ENCODE assay signal across 9 cellular contexts in the genomic region with DNA sequence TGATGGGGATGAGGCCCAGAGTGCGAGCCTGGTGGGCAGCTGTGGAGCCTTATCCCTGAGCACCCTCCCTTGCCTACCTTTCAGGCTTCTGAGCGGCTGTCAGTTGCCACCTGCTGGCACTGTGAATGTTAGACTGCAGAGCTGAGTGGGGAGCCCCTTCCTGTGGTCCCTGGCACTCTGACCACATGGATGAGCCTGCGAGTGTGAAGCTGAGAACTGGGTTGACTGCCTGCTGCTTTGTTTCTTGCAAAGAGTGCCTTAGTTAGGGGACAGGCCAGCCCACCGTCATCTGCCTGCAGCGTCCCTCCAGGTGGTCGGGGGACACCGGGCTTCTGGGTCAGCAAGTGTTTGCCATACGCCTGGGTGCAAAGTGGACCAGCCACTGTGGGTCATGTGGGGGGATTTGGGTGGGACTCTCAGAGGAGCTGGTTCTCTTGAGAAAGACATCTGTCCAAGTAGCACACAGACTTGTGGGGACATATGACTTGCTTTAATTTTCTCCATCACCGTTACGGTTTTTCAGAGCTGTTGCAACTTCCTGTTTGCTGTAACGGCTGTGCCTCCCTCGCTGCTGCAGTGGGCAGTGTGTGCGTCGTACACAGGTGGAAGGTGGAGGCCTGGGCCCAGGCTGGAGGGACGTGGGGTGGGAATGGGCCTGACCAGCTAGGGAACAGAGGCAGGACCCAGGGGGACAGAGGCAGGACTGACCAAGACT. TPM values are rescaled to one million over a fixed set of nuclear protein-coding genes. Genes with fewer than 3 reads are reported as not detected.
DNase-seq lines count a peak whose midpoint lies in the region; ATAC-seq and TF ChIP-seq lines count a peak whose summit lies in the region.
"Had no signal": no experiment of that assay in that cellular context is flagged by ENCODE, and none has a peak within 500 bp of the region (broad histone marks: within the 10 kb centered on the region; RNA-seq: fewer than 3 reads in every experiment).

No MANE protein-coding gene starts in this region.

- no peaks in the 10 kb centered on the region for H3F3A ChIP-seq in PC-9 (ENCODE audit: insufficient read depth, low read depth)

- peak; percentile 51 for TF ChIP-seq CTCF in NB4 (IDR thresholded peaks at IDR 0.05; ENCODE audit: low read depth, low read length)
- TF ChIP-seq CTCF in PC-9 (conservative IDR thresholded peaks at IDR 0.05): no peak

- no peaks in the 10 kb centered on the region for H3K9me3 ChIP-seq in PC-9 (ENCODE audit: insufficient read depth, low read depth)

- CTCF ChIA-PET in PC-9 (lab: Charles Lee): interaction anchor here (0.6 kb wide), 2 partner anchors 179 to 314 kb away, joined by 3 to 6 read pairs; no protein-coding TSS in a partner anchor

- H3K36me3 ChIP-seq in PC-9 (ENCODE audit: low read depth): no peaks in the 10 kb centered on the region

- peaks cover 0 to 9% (median 9%) of the 10 kb centered on the region in 3 donors for H3K27me3 Mint-ChIP-seq in immature natural killer cell (ENCODE audit: low read depth in 3 of 3)

- POLR2A ChIA-PET in PC-9 (lab: Charles Lee; ENCODE audit: unreplicated experiment): no interaction called here

- H3K9me2 ChIP-seq in PC-9 (ENCODE audit: insufficient read depth): no peaks in the 10 kb centered on the region

- intact Hi-C loops in PC-9 (cut with micrococcal nuclease; ENCODE audit: unreplicated experiment): no loop called here

- peak overlapping the region in 5 of 6 donors; percentile 83 to 95 (median 85) for H3K27ac Mint-ChIP-seq in immature natural killer cell

- H3K4me2 ChIP-seq in PC-9: no peak overlapping the region

- no peak overlapping the region for H2AFZ ChIP-seq in PC-9

- no TSS peak for BruUV-seq in PC-9 (replicated peaks; lab: Mats Ljungman, UMichigan)

- H3K4me3 ChIP-seq in NB4 (ENCODE audit: low read depth, low read length) (peak overlapping the region; percentile 62), PC-9 (no peak overlapping the region)

- H3K27ac ChIP-seq in PC-9: no peak overlapping the region
- H3K27ac ChIP-seq: 22Rv1 had no signal

- no peaks in the 10 kb centered on the region for H3K4me1 ChIP-seq in PC-9 (replicated peaks; ENCODE audit: insufficient read depth)

- H4K20me1 ChIP-seq in PC-9 (ENCODE audit: insufficient read depth): peaks cover 6% of the 10 kb centered on the region; the same call in 1 of the 2 replicates

- H3K9me3 Mint-ChIP-seq in immature natural killer cell: peaks cover 0 to 2% (median 0%) of the 10 kb centered on the region in 6 donors

- peaks cover 11 to 24% of the 10 kb centered on the region in 2 donors for H3K4me1 Mint-ChIP-seq in immature natural killer cell

- H3K36me3 Mint-ChIP-seq in immature natural killer cell: no peaks in the 10 kb centered on the region

- H3K79me2 ChIP-seq in PC-9 (ENCODE audit: low read depth): no peaks in the 10 kb centered on the region

- DNase-seq in NCI-H345 (lab: John Stamatoyannopoulos, UW) (peak; percentile 17), NCI-H345 treated with DMSO at 0.1 percent for 48 hours (lab: John Stamatoyannopoulos, UW; ENCODE audit: unreplicated experiment) (no peak), NB4 (ENCODE audit: low read depth) (peak; percentile 97), immature natural killer cell (peak; percentile 63 to 73 (median 68)), NCI-H146 (lab: John Stamatoyannopoulos, UW) (no peak), PC-9 (no peak)

- peak; percentile 94 for TF ChIP-seq POLR2A in NB4 (IDR thresholded peaks at IDR 0.05; ENCODE audit: extremely low read depth, insufficient read length)

- peak; percentile 60 for ATAC-seq in GM21737 (IDR thresholded peaks at IDR 0.05; ENCODE audit: unreplicated experiment)
- ATAC-seq in HG03469 (IDR thresholded peaks at IDR 0.05; ENCODE audit: unreplicated experiment): no peak

- no peaks in the 10 kb centered on the region for H3K27me3 ChIP-seq in PC-9 (ENCODE audit: insufficient read depth, low read depth)

- peak overlapping the region in 4 of 5 donors; percentile 53 to 85 (median 72) for H3K4me3 Mint-ChIP-seq in immature natural killer cell

RNA-seq across cellular contexts. Expression of a gene that starts 13.7 kb away (rescaled TPM):
- 1 to 10 TPM in 1 of 3 donors, under 1 TPM in 2; 0.30 to 1.7 (median 0.48) TPM for polyA plus RNA-seq in immature natural killer cell
- total RNA-seq in PC-9 (2021): 18.4 and 18.8 TPM in 2 replicates

Comparison
In these comparisons a context has a peak if more than half of its experiments do, and no peak if none do; other contexts are left out.
1. DNase-seq: peak in NCI-H345 (single experiment), NB4 (single experiment) and immature natural killer cell (3 of 3); none in NCI-H345 treated with DMSO at 0.1 percent for 48 hours (single experiment), NCI-H146 (single experiment) and PC-9 (0 of 2).